In the genomic region with DNA sequence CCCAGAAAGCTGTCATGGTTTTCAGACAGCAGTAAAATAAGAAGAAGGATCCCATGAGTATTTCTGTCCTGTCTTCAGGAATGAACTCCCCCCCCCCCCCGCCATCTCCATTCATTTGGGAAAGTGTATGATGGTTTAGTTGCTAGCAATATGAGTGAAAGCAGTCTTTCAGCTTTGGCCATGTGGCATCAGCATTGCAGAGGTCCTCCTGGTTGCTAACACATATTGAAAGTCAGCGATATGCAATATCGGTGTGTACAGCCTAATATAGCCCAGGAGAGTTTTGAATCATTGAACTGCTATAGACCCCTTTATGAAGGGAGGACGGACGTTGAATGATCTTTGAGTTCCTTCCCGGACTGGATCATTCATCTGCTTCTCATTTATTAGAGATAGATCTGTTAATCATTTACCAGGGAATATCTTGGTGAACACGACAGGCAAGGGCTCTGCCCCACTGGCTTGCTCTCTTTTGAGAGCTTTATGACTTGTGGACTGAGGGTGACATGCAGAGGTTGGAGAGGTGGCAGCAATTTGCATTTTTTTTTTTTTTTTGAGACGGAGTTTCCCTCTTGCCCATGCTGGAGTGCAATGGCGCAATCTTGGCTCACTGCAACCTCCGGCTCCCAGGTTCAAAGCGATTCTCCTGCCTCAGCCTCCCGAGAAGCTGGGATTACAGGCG, we compare ENCODE assay signal across 9 cellular contexts. TPM values are rescaled to one million over a fixed set of nuclear protein-coding genes. Genes with fewer than 3 reads are reported as not detected.
DNase-seq lines count a peak whose midpoint lies in the region; ATAC-seq and TF ChIP-seq lines count a peak whose summit lies in the region.
"Had no signal": no experiment of that assay in that cellular context is flagged by ENCODE, and none has a peak within 500 bp of the region (broad histone marks: within the 10 kb centered on the region; RNA-seq: fewer than 3 reads in every experiment).

No MANE protein-coding gene starts in this region.

- H3K9me3 ChIP-seq in NT2/D1 (ENCODE audit: insufficient read depth, low read length): peaks cover 27% of the 10 kb centered on the region; the same call in 1 of the 2 replicates
- no peaks in the 10 kb centered on the region for H3K9me3 ChIP-seq in endocrine pancreas (ENCODE audit: control insufficient read depth, low read length)
- no peaks in the 10 kb centered on the region for H3K9me3 ChIP-seq in ovary

- TF ChIP-seq CTCF in ovary (IDR thresholded peaks at IDR 0.05): no peak

- H3K4me1 ChIP-seq in NT2/D1 (ENCODE audit: insufficient read depth, insufficient read length) (no peaks in the 10 kb centered on the region), endocrine pancreas (ENCODE audit: control insufficient read depth, insufficient read depth, low read length) (peaks cover 4% of the 10 kb centered on the region), ovary (ENCODE audit: insufficient read depth) (peaks cover 15% of the 10 kb centered on the region)

- no peak overlapping the region for H3K27ac ChIP-seq in ovary

- H3K36me3 ChIP-seq in NT2/D1 (ENCODE audit: insufficient read depth, insufficient read length, low read length) (peaks cover 54% of the 10 kb centered on the region), endocrine pancreas (ENCODE audit: control insufficient read depth, insufficient read depth, low read length) (no peaks in the 10 kb centered on the region), ovary (no peaks in the 10 kb centered on the region), H7 (replicated peaks; ENCODE audit: control insufficient read depth, insufficient read depth, low read length) (peaks cover 8% of the 10 kb centered on the region)

- no peak overlapping the region for H3K9ac ChIP-seq in NT2/D1 (ENCODE audit: insufficient read length, low read depth)
- peak overlapping the region; percentile 3 for H3K9ac ChIP-seq in endocrine pancreas (ENCODE audit: control insufficient read depth, insufficient read depth, low read length)

- H3K4me3 ChIP-seq in NT2/D1 (ENCODE audit: insufficient read length, low read depth): peak overlapping the region; percentile 93
- H3K4me3 ChIP-seq in endocrine pancreas (ENCODE audit: control insufficient read depth, insufficient read depth, low read length): peak overlapping the region; percentile 44
- H3K4me3 ChIP-seq in ovary: peak overlapping the region; percentile 92
- H3K4me3 ChIP-seq in H7 (ENCODE audit: insufficient read depth, low read depth, low read length): no peak overlapping the region; the same call in 1 of the 2 replicates

- 92 to 96% (median 95%) methylated on average over 13 of the region's 13 CpGs for WGBS in ovary, 3 donors

- intact Hi-C loops in ovary (cut with DNase I): no loop called here

- H3K27me3 ChIP-seq in NT2/D1 (ENCODE audit: insufficient read depth, insufficient read length) (no peaks in the 10 kb centered on the region), endocrine pancreas (ENCODE audit: control insufficient read depth, insufficient read depth, low read length) (no peaks in the 10 kb centered on the region), ovary (no peaks in the 10 kb centered on the region), H7 (ENCODE audit: control insufficient read depth, insufficient read depth, low read length) (no peaks in the 10 kb centered on the region; the same call in 1 of the 2 replicates)

- DNase-seq in DMS53 (lab: John Stamatoyannopoulos, UW): peak; percentile 90
- DNase-seq in NT2/D1 (ENCODE audit: low read depth, low spot score): no peak
- DNase-seq in ovary: no peak
- DNase-seq in H7: no peak
- no peak for DNase-seq in DMS 273 treated with DMSO at 0.1 percent for 48 hours (lab: John Stamatoyannopoulos, UW)
- no peak for DNase-seq in RKO (ENCODE audit: low spot score)
- DNase-seq: NCI-H1105 treated with DMSO at 0.1 percent for 48 hours had no signal

- no peak for TF ChIP-seq EP300 in ovary (IDR thresholded peaks at IDR 0.05)

- no peak for ATAC-seq in GM21786 (IDR thresholded peaks at IDR 0.05; ENCODE audit: unreplicated experiment)

- TF ChIP-seq POLR2A in ovary (IDR thresholded peaks at IDR 0.05): no peak

RNA-seq across cellular contexts. Expression of a gene that starts 25.2 kb away (rescaled TPM):
- total RNA-seq in ovary: 10 to 100 TPM; 37.8 to 64.4 (median 53.3) TPM
- polyA plus RNA-seq in ovary: 10 to 100 TPM; 17.9 to 44.4 TPM
- 65.0 and 67.2 TPM in 2 replicates for total RNA-seq in H7 (2014; rRNA removed; shearing (Covaris generic))

RNA-seq across cellular contexts. Expression of a gene that starts 45.5 kb away (rescaled TPM):
- 1 to 10 TPM; 1.3 to 6.2 (median 2.5) TPM for total RNA-seq in ovary
- polyA plus RNA-seq in ovary: 1 to 10 TPM in 1 of 2 donors, under 1 TPM in 1; 0.97 to 1.5 TPM
- total RNA-seq in H7 (2014; rRNA removed; shearing (Covaris generic)): 59.7 and 71.4 TPM in 2 replicates

RNA-seq across cellular contexts. Expression of a gene that starts 50.7 kb away (rescaled TPM):
- 10 to 100 TPM in 1 of 7 donors, 1 to 10 TPM in 5, under 1 TPM in 1; 0.73 to 22.6 (median 2.5) TPM for total RNA-seq in ovary
- polyA plus RNA-seq in ovary: 1 to 10 TPM; 1.4 to 2.7 TPM
- 390 and 607 TPM in 2 replicates for total RNA-seq in H7 (2014; rRNA removed; shearing (Covaris generic))

RNA-seq across cellular contexts. Expression of a gene that starts 55.1 kb away (rescaled TPM):
- 1 to 10 TPM; 3.6 to 8.5 (median 6.2) TPM for total RNA-seq in ovary
- 1 to 10 TPM in 1 of 2 donors, under 1 TPM in 1; 0.42 to 4.4 TPM for polyA plus RNA-seq in ovary
- 5.6 and 6.5 TPM in 2 replicates for total RNA-seq in H7 (2014; rRNA removed; shearing (Covaris generic))

Comparison
In these comparisons a context has a peak if more than half of its experiments do, and no peak if none do; other contexts are left out.
1. RNA of a gene that starts 50.7 kb away (total RNA-seq): 390 to 607 TPM in H7; 0.73 to 22.6 TPM in ovary; every median in the first group is over 10 times any median in the second.